Comparison of ENCODE assay signal across 7 cellular contexts in the genomic region with DNA sequence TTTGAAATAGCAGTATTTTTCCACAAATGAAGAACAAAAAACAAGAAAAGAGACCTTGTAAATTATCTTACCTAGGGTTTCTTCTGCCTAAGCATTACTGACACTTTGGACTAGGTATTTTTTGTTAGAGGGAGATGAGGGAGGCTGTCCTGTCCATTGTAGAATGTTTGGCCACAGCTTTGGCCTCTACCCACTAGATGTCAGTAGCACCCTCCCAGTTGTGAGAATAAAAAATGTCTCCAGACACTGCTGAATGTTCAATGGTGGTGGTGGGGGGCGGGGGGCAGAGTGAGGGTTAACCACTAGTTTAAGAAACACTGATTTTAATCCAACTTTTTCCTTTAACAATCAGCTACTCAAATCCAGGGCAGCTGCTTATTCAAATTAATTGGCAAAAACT. TPM values are rescaled to one million over a fixed set of nuclear protein-coding genes. Genes with fewer than 3 reads are reported as not detected.
A peak's percentile ranks its signal among the peaks of the same experiment; 100 is the strongest.
DNase-seq lines count a peak whose midpoint lies in the region; ATAC-seq and TF ChIP-seq lines count a peak whose summit lies in the region.

No MANE protein-coding gene starts in this region.

- in situ Hi-C loops in GM13976 (cut with MboI; ENCODE audit: low sequenced_read_pairs, unreplicated experiment) = no loop called here

- peaks cover 2% of the 10 kb centered on the region; the same call in 1 of the 2 replicates for H3K79me2 ChIP-seq in OCI-LY7 (ENCODE audit: insufficient read depth, low read depth, low read length)

- CTCF ChIA-PET in OCI-LY7 (lab: Charles Lee; ENCODE audit: unreplicated experiment) = no interaction called here

- no peak overlapping the region for H3K27ac ChIP-seq in OCI-LY7 (ENCODE audit: low read depth, low read length, poor library complexity, severe bottlenecking)

- DNase-seq in GM13976 (ENCODE audit: low spot score) = peak; percentile 32
- DNase-seq in H4 (ENCODE audit: low spot score) = peak; percentile 12
- peak; percentile 51 for DNase-seq in OCI-LY7 (ENCODE audit: low spot score)
- DNase-seq in fibroblast of the aortic adventitia (ENCODE audit: low read depth) = peak; percentile 42
- DNase-seq in NOMO-1 treated with dmso at 0.1 percent for 144 hours (lab: John Stamatoyannopoulos, UW; ENCODE audit: unreplicated experiment) = no peak
- no peak for DNase-seq in SK-N-DZ (ENCODE audit: low spot score)

- H3K4me2 ChIP-seq in OCI-LY7 (ENCODE audit: low read length) = no peak overlapping the region

- intact Hi-C loops in OCI-LY7 (cut with micrococcal nuclease; ENCODE audit: unreplicated experiment) = loop anchor here (2.0 kb wide), 1 partner anchor 464 kb away; a partner anchor contains a TSS

- no peaks in the 10 kb centered on the region for H3K9me3 ChIP-seq in OCI-LY7 (ENCODE audit: low read length)

- H3K4me3 ChIP-seq in OCI-LY7 (ENCODE audit: low read depth, low read length, poor library complexity, severe bottlenecking) = no peak overlapping the region
- no peak overlapping the region for H3K4me3 ChIP-seq in fibroblast of the aortic adventitia (ENCODE audit: low read depth, low read length)

- POLR2A ChIA-PET in OCI-LY7 (lab: Charles Lee) = interaction anchor here (0.5 to 2.3 kb wide), 4 partner anchors 15 to 1218 kb away, joined by 3 to 10 read pairs (median 3); no protein-coding TSS in a partner anchor

- H3K4me3 Mint-ChIP-seq in stimulated activated memory B cell treated with anti-CD40 and anti-IgM and Interleukin-4, amounts not matched to agents 10 μg/mL and 1 μg/mL and 100 μg/mL, for 72 hours = no peak overlapping the region

- no TSS peak for BruUV-seq in OCI-LY7 (replicated peaks; lab: Mats Ljungman, UMichigan)

- H4K20me1 ChIP-seq in OCI-LY7 (ENCODE audit: insufficient read depth, low read length) = 0 out of 2 replicates have a peak, but pooled peaks cover 6% of the 10 kb centered on the region

- H3K27ac Mint-ChIP-seq in stimulated activated memory B cell treated with anti-CD40 and anti-IgM and Interleukin-4, amounts not matched to agents 10 μg/mL and 1 μg/mL and 100 μg/mL, for 72 hours = peak overlapping the region; percentile 73

- H3K9me2 ChIP-seq in OCI-LY7 (ENCODE audit: insufficient read depth, low read length) = no peaks in the 10 kb centered on the region

- no peak overlapping the region for H2AFZ ChIP-seq in OCI-LY7 (ENCODE audit: low read length)

- H3K27me3 Mint-ChIP-seq in stimulated activated memory B cell treated with anti-CD40 and anti-IgM and Interleukin-4, amounts not matched to agents 10 μg/mL and 1 μg/mL and 100 μg/mL, for 72 hours = no peaks in the 10 kb centered on the region

- TF ChIP-seq CTCF in GM13976 (IDR thresholded peaks at IDR 0.05; ENCODE audit: borderline replicate concordance, control extremely low read depth, extremely low read depth, insufficient read depth, missing control alignments) (peak; percentile 66), OCI-LY7 (conservative IDR thresholded peaks at IDR 0.05; ENCODE audit: low read length) (peak; percentile 82), fibroblast of the aortic adventitia (IDR thresholded peaks at IDR 0.05; ENCODE audit: insufficient read depth, low read length) (peak; percentile 66)

- peaks cover 92% of the 10 kb centered on the region for H3K36me3 ChIP-seq in OCI-LY7 (ENCODE audit: insufficient read depth, low read length)

- peaks cover 45% of the 10 kb centered on the region for H3K36me3 Mint-ChIP-seq in stimulated activated memory B cell treated with anti-CD40 and anti-IgM and Interleukin-4, amounts not matched to agents 10 μg/mL and 1 μg/mL and 100 μg/mL, for 72 hours

- no peaks in the 10 kb centered on the region for H3K9me3 Mint-ChIP-seq in stimulated activated memory B cell treated with anti-CD40 and anti-IgM and Interleukin-4, amounts not matched to agents 10 μg/mL and 1 μg/mL and 100 μg/mL, for 72 hours

- H3K4me1 Mint-ChIP-seq in stimulated activated memory B cell treated with anti-CD40 and anti-IgM and Interleukin-4, amounts not matched to agents 10 μg/mL and 1 μg/mL and 100 μg/mL, for 72 hours = peaks cover 7% of the 10 kb centered on the region

- H3K4me1 ChIP-seq in OCI-LY7 (ENCODE audit: insufficient read depth, low read length, poor library complexity, severe bottlenecking) = peaks cover 22% of the 10 kb centered on the region

- ATAC-seq in stimulated activated memory B cell treated with anti-CD40 and anti-IgM and Interleukin-4, amounts not matched to agents 10 μg/mL and 1 μg/mL and 100 μg/mL, for 72 hours = no peak

RNA-seq across cellular contexts. Expression of a gene that starts 25.8 kb away (rescaled TPM):
- total RNA-seq in H4 (2014; rRNA removed; shearing (Covaris generic)) = 6.5 and 10.7 TPM in 2 replicates
- 17.3 and 23.4 TPM in 2 replicates for total RNA-seq in OCI-LY7 (2014; rRNA removed; shearing (Covaris generic))
- total RNA-seq in OCI-LY7 (2022) = 54.9 and 60.1 TPM in 2 replicates
- 36.1 and 45.1 TPM in 2 replicates for total RNA-seq in fibroblast of the aortic adventitia (ENCODE audit: low replicate concordance)
- polyA plus RNA-seq in SK-N-DZ (2014; cell fraction: cytosol; rRNA removed) = 8.3 and 8.4 TPM in 2 replicates
- polyA plus RNA-seq in SK-N-DZ (2014; cell fraction: nucleus; rRNA removed) = 15.2 and 21.5 TPM in 2 replicates

RNA-seq across cellular contexts. Expression of a gene that starts 56.5 kb away (rescaled TPM):
- 127 and 165 TPM in 2 replicates for total RNA-seq in H4 (2014; rRNA removed; shearing (Covaris generic))
- total RNA-seq in OCI-LY7 (2014; rRNA removed; shearing (Covaris generic)) = 108 and 119 TPM in 2 replicates
- total RNA-seq in OCI-LY7 (2022) (97.3 and 111 TPM in 2 replicates), fibroblast of the aortic adventitia (ENCODE audit: low replicate concordance) (144 and 152 TPM in 2 replicates)
- polyA plus RNA-seq in SK-N-DZ (2014; cell fraction: cytosol; rRNA removed) = 107 and 108 TPM in 2 replicates
- 104 and 113 TPM in 2 replicates for polyA plus RNA-seq in SK-N-DZ (2014; cell fraction: nucleus; rRNA removed)

RNA-seq across cellular contexts. Expression of a gene that starts 56.6 kb away (rescaled TPM):
- total RNA-seq in H4 (2014; rRNA removed; shearing (Covaris generic)) = 32.3 and 38.2 TPM in 2 replicates
- 34.1 and 46.1 TPM in 2 replicates for total RNA-seq in OCI-LY7 (2014; rRNA removed; shearing (Covaris generic))
- total RNA-seq in OCI-LY7 (2022) (31.6 and 39.2 TPM in 2 replicates), fibroblast of the aortic adventitia (ENCODE audit: low replicate concordance) (4.9 and 33.0 TPM in 2 replicates)
- polyA plus RNA-seq in SK-N-DZ (2014; cell fraction: cytosol; rRNA removed) = 33.9 and 38.9 TPM in 2 replicates
- 28.0 and 35.9 TPM in 2 replicates for polyA plus RNA-seq in SK-N-DZ (2014; cell fraction: nucleus; rRNA removed)

Comparison
In these comparisons a context has a peak if more than half of its experiments do, and no peak if none do; other contexts are left out.
1. DNase-seq: peak in GM13976 (single experiment), H4 (single experiment), OCI-LY7 (single experiment) and fibroblast of the aortic adventitia (single experiment); none in NOMO-1 treated with dmso at 0.1 percent for 144 hours (single experiment) and SK-N-DZ (single experiment).
2. Peak in every context shown above with its lines, with median percentiles within 50 percentile points of each other: CTCF ChIP-seq.